Comparison of ENCODE assay signal across 21 cellular contexts in the genomic region with DNA sequence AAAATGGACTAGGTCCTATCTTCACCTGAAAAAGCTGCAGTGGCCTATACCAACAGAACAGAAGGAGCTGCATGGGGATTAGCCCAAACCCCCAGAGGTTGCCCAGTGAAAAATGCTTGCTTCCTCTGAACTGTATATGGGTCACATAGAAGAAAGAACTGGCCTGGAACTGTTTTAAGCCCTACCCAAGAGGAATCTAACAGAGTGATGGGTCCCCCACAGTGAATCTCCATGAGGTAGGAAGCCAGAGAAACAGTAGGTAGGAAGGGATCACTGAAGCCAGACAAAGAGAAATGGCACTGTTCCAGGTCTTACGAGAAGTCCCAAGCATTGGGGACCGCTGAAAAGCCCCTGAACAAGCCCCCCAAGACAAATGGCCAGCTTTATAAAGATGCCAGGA. TPM values are rescaled to one million over a fixed set of nuclear protein-coding genes. Genes with fewer than 3 reads are reported as not detected.
DNase-seq lines count a peak whose midpoint lies in the region; ATAC-seq and TF ChIP-seq lines count a peak whose summit lies in the region.
"Had no signal": no experiment of that assay in that cellular context is flagged by ENCODE, and none has a peak within 500 bp of the region (broad histone marks: within the 10 kb centered on the region; RNA-seq: fewer than 3 reads in every experiment).

No MANE protein-coding gene starts in this region.

- no peaks in the 10 kb centered on the region for H3K9me3 Mint-ChIP-seq in WTC11
- H3K9me3 Mint-ChIP-seq: CD4-positive, alpha-beta T cell; CD8-positive, alpha-beta memory T cell had no signal

- H3K27ac Mint-ChIP-seq in WTC11 = no peak overlapping the region
- H3K27ac Mint-ChIP-seq: CD4-positive, alpha-beta T cell had no signal

- H3K27me3 Mint-ChIP-seq in WTC11 (ENCODE audit: low read depth) = no peaks in the 10 kb centered on the region
- H3K27me3 Mint-ChIP-seq: CD4-positive, alpha-beta T cell; CD8-positive, alpha-beta memory T cell had no signal

- POLR2A ChIA-PET in WTC11 (lab: Charles Lee) = no interaction called here

- no peak for TF ChIP-seq CTCF in WTC11 (IDR thresholded peaks at IDR 0.05)

- H3K4me3 ChIP-seq in H7 (ENCODE audit: insufficient read depth, low read depth, low read length) = no peak overlapping the region
- H3K4me3 ChIP-seq: A549; BLaER1 treated with 17β-estradiol and CSF1 and Interleukin-3, amounts not matched to agents 10 nM and 100 nM had no signal

- peaks cover 6% of the 10 kb centered on the region; the same call in 1 of the 2 replicates for H3K4me1 Mint-ChIP-seq in WTC11
- H3K4me1 Mint-ChIP-seq: CD14-positive monocyte; CD8-positive, alpha-beta memory T cell had no signal

- ATAC-seq in WTC11 = peak; percentile 64
- ATAC-seq in GM18907 (IDR thresholded peaks at IDR 0.05; ENCODE audit: unreplicated experiment) = no peak
- ATAC-seq: A549, HCT116 had no signal

- H3K4me3 Mint-ChIP-seq in WTC11 = no peak overlapping the region
- H3K4me3 Mint-ChIP-seq: CD14-positive monocyte; CD4-positive, alpha-beta T cell; CD8-positive, alpha-beta memory T cell had no signal

- CTCF ChIA-PET in WTC11 (lab: Charles Lee) = interaction anchor here (1.1 kb wide), 1 partner anchor 67 kb away, joined by 3 read pairs; no protein-coding TSS in a partner anchor

- no peaks in the 10 kb centered on the region for H3K27me3 ChIP-seq in H7 (ENCODE audit: control insufficient read depth, insufficient read depth, low read length)
- H3K27me3 ChIP-seq: BE2C; BLaER1 treated with 17β-estradiol and CSF1 and Interleukin-3, amounts not matched to agents 10 nM and 100 nM had no signal

- H3K36me3 ChIP-seq in H7 (replicated peaks; ENCODE audit: control insufficient read depth, insufficient read depth, low read length) = no peaks in the 10 kb centered on the region
- H3K36me3 ChIP-seq: BE2C; BLaER1 treated with 17β-estradiol and CSF1 and Interleukin-3, amounts not matched to agents 10 nM and 100 nM had no signal

- DNase-seq in D341Med (ENCODE audit: low spot score) = peak; percentile 25
- peak; percentile 12 for DNase-seq in H7
- no peak for DNase-seq in WTC11 (ENCODE audit: low spot score)
- peak; percentile 18 for DNase-seq in iPS-NIHi7 (ENCODE audit: extremely low spot score)
- no peak for DNase-seq in NCI-H2227 treated with DMSO at 0.1 percent for 48 hours (lab: John Stamatoyannopoulos, UW)
- no peak for DNase-seq in NCI-H526 treated with DMSO at 0.1 percent for 48 hours (lab: John Stamatoyannopoulos, UW)
- DNase-seq: 8988T; ACHN; AML-193; BE2C; CD4-positive, alpha-beta T cell; CD8-positive, alpha-beta memory T cell; DMS53; DMS79 treated with DMSO at 0.1 percent for 48 hours; GF-D8; GOT3 had no signal

- H3K36me3 Mint-ChIP-seq in WTC11 = no peaks in the 10 kb centered on the region
- H3K36me3 Mint-ChIP-seq: CD14-positive monocyte; CD8-positive, alpha-beta memory T cell had no signal

TF ChIP-seq in WTC11, 78 proteins besides CTCF, POLR2A, EP300 and RAD21:
- TF ChIP-seq USF1 (CRISPR knock-in tag; IDR thresholded peaks at IDR 0.05) = no peak
- peak; percentile 18; the same call in 1 of the 2 replicates for TF ChIP-seq ZNF423 (CRISPR knock-in tag; IDR thresholded peaks at IDR 0.05)

RNA-seq across cellular contexts. Expression of gene TRIM32, which starts 28.8 kb away (rescaled TPM):
- 13.6 and 15.8 TPM in 2 replicates for total RNA-seq in H7 (2014; rRNA removed; shearing (Covaris generic))
- 17.5 to 21.0 TPM (median 20.1 TPM) in 3 replicates for total RNA-seq in WTC11 (2021)

Comparison
In these comparisons a context has a peak if more than half of its experiments do, and no peak if none do; other contexts are left out.
1. DNase-seq: peak in D341Med (single experiment), H7 (single experiment) and iPS-NIHi7 (single experiment); none in WTC11 (single experiment), NCI-H2227 treated with DMSO at 0.1 percent for 48 hours (single experiment) and NCI-H526 treated with DMSO at 0.1 percent for 48 hours (single experiment).